ENCODE assay signal across 1 cellular context in the genomic region with DNA sequence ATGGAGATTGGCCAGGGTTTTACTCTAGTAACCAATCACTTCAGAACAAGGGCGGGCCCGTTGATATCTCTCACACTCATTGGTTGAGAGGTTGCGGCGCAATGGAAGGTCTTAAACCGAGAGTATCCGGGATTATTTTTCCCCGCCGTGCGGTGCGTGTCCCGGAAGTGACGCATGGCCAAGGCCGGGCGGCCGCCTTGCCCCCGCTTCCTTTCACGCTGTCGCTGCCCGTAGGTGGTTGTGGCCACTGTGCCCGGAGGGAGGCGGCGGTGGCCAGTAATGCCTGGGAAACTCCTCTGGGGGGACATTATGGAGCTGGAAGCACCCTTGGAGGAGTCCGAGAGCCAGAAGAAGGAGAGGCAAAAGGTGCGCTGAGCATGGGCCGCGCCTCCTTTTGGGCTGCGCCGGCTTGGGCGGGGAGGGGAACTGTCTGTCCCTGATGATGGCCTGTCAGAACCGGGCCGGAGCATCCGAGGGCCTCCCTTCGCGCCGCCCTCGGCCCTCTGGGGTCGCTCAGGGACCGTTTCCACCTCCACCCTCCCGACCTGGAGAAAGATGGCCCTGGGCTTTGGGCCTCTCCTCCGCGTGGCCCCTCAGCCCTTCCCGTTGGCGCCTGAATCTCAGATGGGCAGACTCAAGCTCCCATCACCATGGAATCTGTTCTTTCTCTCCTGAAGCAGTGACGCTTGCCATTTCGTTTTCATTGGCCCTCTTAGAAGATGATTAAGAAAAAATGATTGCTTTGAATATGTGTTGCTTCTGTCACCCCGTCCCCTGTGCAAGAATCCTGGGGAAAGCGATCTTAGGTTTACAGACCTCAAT.
TF ChIP-seq lines count a peak whose summit lies in the region.

A gene with protein sequence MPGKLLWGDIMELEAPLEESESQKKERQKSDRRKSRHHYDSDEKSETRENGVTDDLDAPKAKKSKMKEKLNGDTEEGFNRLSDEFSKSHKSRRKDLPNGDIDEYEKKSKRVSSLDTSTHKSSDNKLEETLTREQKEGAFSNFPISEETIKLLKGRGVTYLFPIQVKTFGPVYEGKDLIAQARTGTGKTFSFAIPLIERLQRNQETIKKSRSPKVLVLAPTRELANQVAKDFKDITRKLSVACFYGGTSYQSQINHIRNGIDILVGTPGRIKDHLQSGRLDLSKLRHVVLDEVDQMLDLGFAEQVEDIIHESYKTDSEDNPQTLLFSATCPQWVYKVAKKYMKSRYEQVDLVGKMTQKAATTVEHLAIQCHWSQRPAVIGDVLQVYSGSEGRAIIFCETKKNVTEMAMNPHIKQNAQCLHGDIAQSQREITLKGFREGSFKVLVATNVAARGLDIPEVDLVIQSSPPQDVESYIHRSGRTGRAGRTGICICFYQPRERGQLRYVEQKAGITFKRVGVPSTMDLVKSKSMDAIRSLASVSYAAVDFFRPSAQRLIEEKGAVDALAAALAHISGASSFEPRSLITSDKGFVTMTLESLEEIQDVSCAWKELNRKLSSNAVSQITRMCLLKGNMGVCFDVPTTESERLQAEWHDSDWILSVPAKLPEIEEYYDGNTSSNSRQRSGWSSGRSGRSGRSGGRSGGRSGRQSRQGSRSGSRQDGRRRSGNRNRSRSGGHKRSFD (plus strand): TSS at position 210 of the 822 bp plus-strand sequence. CDS start 70 bp downstream, at position 280.

TF ChIP-seq in WTC11, 78 proteins besides CTCF, POLR2A, EP300 and RAD21 (continued from another document and continues in another):
- TF ChIP-seq, protein P1, sequence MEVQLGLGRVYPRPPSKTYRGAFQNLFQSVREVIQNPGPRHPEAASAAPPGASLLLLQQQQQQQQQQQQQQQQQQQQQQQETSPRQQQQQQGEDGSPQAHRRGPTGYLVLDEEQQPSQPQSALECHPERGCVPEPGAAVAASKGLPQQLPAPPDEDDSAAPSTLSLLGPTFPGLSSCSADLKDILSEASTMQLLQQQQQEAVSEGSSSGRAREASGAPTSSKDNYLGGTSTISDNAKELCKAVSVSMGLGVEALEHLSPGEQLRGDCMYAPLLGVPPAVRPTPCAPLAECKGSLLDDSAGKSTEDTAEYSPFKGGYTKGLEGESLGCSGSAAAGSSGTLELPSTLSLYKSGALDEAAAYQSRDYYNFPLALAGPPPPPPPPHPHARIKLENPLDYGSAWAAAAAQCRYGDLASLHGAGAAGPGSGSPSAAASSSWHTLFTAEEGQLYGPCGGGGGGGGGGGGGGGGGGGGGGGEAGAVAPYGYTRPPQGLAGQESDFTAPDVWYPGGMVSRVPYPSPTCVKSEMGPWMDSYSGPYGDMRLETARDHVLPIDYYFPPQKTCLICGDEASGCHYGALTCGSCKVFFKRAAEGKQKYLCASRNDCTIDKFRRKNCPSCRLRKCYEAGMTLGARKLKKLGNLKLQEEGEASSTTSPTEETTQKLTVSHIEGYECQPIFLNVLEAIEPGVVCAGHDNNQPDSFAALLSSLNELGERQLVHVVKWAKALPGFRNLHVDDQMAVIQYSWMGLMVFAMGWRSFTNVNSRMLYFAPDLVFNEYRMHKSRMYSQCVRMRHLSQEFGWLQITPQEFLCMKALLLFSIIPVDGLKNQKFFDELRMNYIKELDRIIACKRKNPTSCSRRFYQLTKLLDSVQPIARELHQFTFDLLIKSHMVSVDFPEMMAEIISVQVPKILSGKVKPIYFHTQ (CRISPR knock-in tag; IDR thresholded peaks at IDR 0.05) = no peak
- TF ChIP-seq PRRX2 (CRISPR knock-in tag; IDR thresholded peaks at IDR 0.05) (no peak), ZBTB21 (CRISPR knock-in tag; IDR thresholded peaks at IDR 0.05; ENCODE audit: borderline replicate concordance) (no peak), CREM (CRISPR knock-in tag; IDR thresholded peaks at IDR 0.05) (peak; percentile 73; the same call in 1 of the 2 replicates), FOXJ3 (CRISPR knock-in tag; IDR thresholded peaks at IDR 0.05; ENCODE audit: borderline replicate concordance) (no peak), ZNF232 (CRISPR knock-in tag; IDR thresholded peaks at IDR 0.05) (peak; percentile 5; the same call in 1 of the 2 replicates), ESRRA (CRISPR knock-in tag; IDR thresholded peaks at IDR 0.05; ENCODE audit: borderline replicate concordance) (no peak), CBFB (CRISPR knock-in tag; IDR thresholded peaks at IDR 0.05; ENCODE audit: low read depth) (no peak), FOXK1 (CRISPR knock-in tag; IDR thresholded peaks at IDR 0.05) (peak; percentile 71), ZNF138 (CRISPR knock-in tag; conservative IDR thresholded peaks at IDR 0.05) (no peak), NFATC4 (CRISPR knock-in tag; IDR thresholded peaks at IDR 0.05) (no peak), NFYB (CRISPR knock-in tag; conservative IDR thresholded peaks at IDR 0.05; ENCODE audit: low read depth) (peak; percentile 78), HMGA2 (CRISPR knock-in tag; IDR thresholded peaks at IDR 0.05) (no peak), GABPB1 (CRISPR knock-in tag; IDR thresholded peaks at IDR 0.05) (peak; percentile 52), ZNF671 (CRISPR knock-in tag; IDR thresholded peaks at IDR 0.05) (no peak), JUN (CRISPR knock-in tag; IDR thresholded peaks at IDR 0.05) (peak; percentile 42; the same call in 1 of the 2 replicates)
- TF ChIP-seq, protein P2, sequence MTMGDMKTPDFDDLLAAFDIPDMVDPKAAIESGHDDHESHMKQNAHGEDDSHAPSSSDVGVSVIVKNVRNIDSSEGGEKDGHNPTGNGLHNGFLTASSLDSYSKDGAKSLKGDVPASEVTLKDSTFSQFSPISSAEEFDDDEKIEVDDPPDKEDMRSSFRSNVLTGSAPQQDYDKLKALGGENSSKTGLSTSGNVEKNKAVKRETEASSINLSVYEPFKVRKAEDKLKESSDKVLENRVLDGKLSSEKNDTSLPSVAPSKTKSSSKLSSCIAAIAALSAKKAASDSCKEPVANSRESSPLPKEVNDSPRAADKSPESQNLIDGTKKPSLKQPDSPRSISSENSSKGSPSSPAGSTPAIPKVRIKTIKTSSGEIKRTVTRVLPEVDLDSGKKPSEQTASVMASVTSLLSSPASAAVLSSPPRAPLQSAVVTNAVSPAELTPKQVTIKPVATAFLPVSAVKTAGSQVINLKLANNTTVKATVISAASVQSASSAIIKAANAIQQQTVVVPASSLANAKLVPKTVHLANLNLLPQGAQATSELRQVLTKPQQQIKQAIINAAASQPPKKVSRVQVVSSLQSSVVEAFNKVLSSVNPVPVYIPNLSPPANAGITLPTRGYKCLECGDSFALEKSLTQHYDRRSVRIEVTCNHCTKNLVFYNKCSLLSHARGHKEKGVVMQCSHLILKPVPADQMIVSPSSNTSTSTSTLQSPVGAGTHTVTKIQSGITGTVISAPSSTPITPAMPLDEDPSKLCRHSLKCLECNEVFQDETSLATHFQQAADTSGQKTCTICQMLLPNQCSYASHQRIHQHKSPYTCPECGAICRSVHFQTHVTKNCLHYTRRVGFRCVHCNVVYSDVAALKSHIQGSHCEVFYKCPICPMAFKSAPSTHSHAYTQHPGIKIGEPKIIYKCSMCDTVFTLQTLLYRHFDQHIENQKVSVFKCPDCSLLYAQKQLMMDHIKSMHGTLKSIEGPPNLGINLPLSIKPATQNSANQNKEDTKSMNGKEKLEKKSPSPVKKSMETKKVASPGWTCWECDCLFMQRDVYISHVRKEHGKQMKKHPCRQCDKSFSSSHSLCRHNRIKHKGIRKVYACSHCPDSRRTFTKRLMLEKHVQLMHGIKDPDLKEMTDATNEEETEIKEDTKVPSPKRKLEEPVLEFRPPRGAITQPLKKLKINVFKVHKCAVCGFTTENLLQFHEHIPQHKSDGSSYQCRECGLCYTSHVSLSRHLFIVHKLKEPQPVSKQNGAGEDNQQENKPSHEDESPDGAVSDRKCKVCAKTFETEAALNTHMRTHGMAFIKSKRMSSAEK (CRISPR knock-in tag; IDR thresholded peaks at IDR 0.05; ENCODE audit: borderline replicate concordance) = no peak
- TF ChIP-seq, protein P3, sequence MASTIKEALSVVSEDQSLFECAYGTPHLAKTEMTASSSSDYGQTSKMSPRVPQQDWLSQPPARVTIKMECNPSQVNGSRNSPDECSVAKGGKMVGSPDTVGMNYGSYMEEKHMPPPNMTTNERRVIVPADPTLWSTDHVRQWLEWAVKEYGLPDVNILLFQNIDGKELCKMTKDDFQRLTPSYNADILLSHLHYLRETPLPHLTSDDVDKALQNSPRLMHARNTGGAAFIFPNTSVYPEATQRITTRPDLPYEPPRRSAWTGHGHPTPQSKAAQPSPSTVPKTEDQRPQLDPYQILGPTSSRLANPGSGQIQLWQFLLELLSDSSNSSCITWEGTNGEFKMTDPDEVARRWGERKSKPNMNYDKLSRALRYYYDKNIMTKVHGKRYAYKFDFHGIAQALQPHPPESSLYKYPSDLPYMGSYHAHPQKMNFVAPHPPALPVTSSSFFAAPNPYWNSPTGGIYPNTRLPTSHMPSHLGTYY (CRISPR knock-in tag; IDR thresholded peaks at IDR 0.05) = no peak
- TF ChIP-seq, protein P4, sequence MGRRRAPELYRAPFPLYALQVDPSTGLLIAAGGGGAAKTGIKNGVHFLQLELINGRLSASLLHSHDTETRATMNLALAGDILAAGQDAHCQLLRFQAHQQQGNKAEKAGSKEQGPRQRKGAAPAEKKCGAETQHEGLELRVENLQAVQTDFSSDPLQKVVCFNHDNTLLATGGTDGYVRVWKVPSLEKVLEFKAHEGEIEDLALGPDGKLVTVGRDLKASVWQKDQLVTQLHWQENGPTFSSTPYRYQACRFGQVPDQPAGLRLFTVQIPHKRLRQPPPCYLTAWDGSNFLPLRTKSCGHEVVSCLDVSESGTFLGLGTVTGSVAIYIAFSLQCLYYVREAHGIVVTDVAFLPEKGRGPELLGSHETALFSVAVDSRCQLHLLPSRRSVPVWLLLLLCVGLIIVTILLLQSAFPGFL (CRISPR knock-in tag; IDR thresholded peaks at IDR 0.05; ENCODE audit: borderline replicate concordance) = no peak
- TF ChIP-seq, protein P5, sequence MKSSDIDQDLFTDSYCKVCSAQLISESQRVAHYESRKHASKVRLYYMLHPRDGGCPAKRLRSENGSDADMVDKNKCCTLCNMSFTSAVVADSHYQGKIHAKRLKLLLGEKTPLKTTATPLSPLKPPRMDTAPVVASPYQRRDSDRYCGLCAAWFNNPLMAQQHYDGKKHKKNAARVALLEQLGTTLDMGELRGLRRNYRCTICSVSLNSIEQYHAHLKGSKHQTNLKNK (CRISPR knock-in tag; IDR thresholded peaks at IDR 0.05) = no peak
- TF ChIP-seq, protein P6, sequence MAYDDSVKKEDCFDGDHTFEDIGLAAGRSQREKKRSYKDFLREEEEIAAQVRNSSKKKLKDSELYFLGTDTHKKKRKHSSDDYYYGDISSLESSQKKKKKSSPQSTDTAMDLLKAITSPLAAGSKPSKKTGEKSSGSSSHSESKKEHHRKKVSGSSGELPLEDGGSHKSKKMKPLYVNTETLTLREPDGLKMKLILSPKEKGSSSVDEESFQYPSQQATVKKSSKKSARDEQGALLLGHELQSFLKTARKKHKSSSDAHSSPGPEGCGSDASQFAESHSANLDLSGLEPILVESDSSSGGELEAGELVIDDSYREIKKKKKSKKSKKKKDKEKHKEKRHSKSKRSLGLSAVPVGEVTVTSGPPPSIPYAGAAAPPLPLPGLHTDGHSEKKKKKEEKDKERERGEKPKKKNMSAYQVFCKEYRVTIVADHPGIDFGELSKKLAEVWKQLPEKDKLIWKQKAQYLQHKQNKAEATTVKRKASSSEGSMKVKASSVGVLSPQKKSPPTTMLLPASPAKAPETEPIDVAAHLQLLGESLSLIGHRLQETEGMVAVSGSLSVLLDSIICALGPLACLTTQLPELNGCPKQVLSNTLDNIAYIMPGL (CRISPR knock-in tag; IDR thresholded peaks at IDR 0.05) = peak; percentile 49; the same call in 1 of the 2 replicates
- TF ChIP-seq, protein P7, sequence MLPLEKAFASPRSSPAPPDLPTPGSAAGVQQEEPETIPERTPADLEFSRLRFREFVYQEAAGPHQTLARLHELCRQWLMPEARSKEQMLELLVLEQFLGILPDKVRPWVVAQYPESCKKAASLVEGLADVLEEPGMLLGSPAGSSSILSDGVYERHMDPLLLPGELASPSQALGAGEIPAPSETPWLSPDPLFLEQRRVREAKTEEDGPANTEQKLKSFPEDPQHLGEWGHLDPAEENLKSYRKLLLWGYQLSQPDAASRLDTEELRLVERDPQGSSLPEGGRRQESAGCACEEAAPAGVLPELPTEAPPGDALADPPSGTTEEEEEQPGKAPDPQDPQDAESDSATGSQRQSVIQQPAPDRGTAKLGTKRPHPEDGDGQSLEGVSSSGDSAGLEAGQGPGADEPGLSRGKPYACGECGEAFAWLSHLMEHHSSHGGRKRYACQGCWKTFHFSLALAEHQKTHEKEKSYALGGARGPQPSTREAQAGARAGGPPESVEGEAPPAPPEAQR (CRISPR knock-in tag; IDR thresholded peaks at IDR 0.05) = no peak
- TF ChIP-seq, protein P8, sequence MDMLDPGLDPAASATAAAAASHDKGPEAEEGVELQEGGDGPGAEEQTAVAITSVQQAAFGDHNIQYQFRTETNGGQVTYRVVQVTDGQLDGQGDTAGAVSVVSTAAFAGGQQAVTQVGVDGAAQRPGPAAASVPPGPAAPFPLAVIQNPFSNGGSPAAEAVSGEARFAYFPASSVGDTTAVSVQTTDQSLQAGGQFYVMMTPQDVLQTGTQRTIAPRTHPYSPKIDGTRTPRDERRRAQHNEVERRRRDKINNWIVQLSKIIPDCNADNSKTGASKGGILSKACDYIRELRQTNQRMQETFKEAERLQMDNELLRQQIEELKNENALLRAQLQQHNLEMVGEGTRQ (CRISPR knock-in tag; IDR thresholded peaks at IDR 0.05) = no peak
- TF ChIP-seq, protein P9, sequence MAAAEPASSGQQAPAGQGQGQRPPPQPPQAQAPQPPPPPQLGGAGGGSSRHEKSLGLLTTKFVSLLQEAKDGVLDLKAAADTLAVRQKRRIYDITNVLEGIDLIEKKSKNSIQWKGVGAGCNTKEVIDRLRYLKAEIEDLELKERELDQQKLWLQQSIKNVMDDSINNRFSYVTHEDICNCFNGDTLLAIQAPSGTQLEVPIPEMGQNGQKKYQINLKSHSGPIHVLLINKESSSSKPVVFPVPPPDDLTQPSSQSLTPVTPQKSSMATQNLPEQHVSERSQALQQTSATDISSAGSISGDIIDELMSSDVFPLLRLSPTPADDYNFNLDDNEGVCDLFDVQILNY (CRISPR knock-in tag; IDR thresholded peaks at IDR 0.05) = 0 out of 2 replicates have a peak, but pooled peaks have one; percentile 6
- TF ChIP-seq, protein P10, sequence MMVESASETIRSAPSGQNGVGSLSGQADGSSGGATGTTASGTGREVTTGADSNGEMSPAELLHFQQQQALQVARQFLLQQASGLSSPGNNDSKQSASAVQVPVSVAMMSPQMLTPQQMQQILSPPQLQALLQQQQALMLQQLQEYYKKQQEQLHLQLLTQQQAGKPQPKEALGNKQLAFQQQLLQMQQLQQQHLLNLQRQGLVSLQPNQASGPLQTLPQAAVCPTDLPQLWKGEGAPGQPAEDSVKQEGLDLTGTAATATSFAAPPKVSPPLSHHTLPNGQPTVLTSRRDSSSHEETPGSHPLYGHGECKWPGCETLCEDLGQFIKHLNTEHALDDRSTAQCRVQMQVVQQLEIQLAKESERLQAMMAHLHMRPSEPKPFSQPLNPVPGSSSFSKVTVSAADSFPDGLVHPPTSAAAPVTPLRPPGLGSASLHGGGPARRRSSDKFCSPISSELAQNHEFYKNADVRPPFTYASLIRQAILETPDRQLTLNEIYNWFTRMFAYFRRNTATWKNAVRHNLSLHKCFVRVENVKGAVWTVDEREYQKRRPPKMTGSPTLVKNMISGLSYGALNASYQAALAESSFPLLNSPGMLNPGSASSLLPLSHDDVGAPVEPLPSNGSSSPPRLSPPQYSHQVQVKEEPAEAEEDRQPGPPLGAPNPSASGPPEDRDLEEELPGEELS (CRISPR knock-in tag; IDR thresholded peaks at IDR 0.05) = no peak
